8 cellular contexts compared by ENCODE assay signal in genomic region chr10:132538790-132539421, GRCh38. TPM values are rescaled to one million over a fixed set of nuclear protein-coding genes. Genes with fewer than 3 reads are reported as not detected.
DNase-seq lines count a peak whose midpoint lies in the region; ATAC-seq and TF ChIP-seq lines count a peak whose summit lies in the region.

No MANE protein-coding gene starts in this region.

- peak overlapping the region; percentile 84 for H3K9ac ChIP-seq in smooth muscle cell (ENCODE audit: low read depth)

- 62% methylated on average over 2 of the region's 2 CpGs for WGBS in smooth muscle cell (ENCODE audit: low lambda C conversion rate)

- peaks cover 21% of the 10 kb centered on the region for H3F3A ChIP-seq in smooth muscle cell (ENCODE audit: low read depth)

- peak overlapping the region; percentile 85 for H3K4me3 Mint-ChIP-seq in activated CD4-positive, alpha-beta memory T cell treated with anti-CD3 and anti-CD28 coated beads for 36 hours

- no peak for TF ChIP-seq CTCF in left ventricle myocardium inferior (IDR thresholded peaks at IDR 0.05; ENCODE audit: borderline replicate concordance)
- TF ChIP-seq CTCF in smooth muscle cell (IDR thresholded peaks at IDR 0.05; ENCODE audit: borderline replicate concordance, insufficient read depth, poor library complexity, severe bottlenecking), result no peak

- H3K9me3 Mint-ChIP-seq in activated CD4-positive, alpha-beta memory T cell treated with anti-CD3 and anti-CD28 coated beads for 36 hours, result no peaks in the 10 kb centered on the region

- peaks cover 4% of the 10 kb centered on the region for H3K36me3 Mint-ChIP-seq in activated CD4-positive, alpha-beta memory T cell treated with anti-CD3 and anti-CD28 coated beads for 36 hours

- CTCF ChIA-PET in activated CD4-positive, alpha-beta memory T cell treated with anti-CD3 and anti-CD28 coated beads for 36 hours (lab: Charles Lee), result interaction anchor here (2.9 kb wide), 1 partner anchor 12 kb away, joined by 13 read pairs; no protein-coding TSS in a partner anchor

- no peaks in the 10 kb centered on the region for H3K9me3 ChIP-seq in left ventricle myocardium inferior (replicated peaks)
- H3K9me3 ChIP-seq in smooth muscle cell (replicated peaks; ENCODE audit: low read depth), result no peaks in the 10 kb centered on the region

- peaks cover 70% of the 10 kb centered on the region for H3K4me1 ChIP-seq in left ventricle myocardium inferior
- H3K4me1 ChIP-seq in smooth muscle cell (ENCODE audit: low read depth), result peaks cover 41% of the 10 kb centered on the region

- H2AFZ ChIP-seq in smooth muscle cell (ENCODE audit: low read depth), result no peak overlapping the region

- ATAC-seq in HG03432 (IDR thresholded peaks at IDR 0.05; ENCODE audit: unreplicated experiment), result no peak

- peak overlapping the region; percentile 99 for H3K4me2 ChIP-seq in smooth muscle cell

- POLR2A ChIA-PET in activated CD4-positive, alpha-beta memory T cell treated with anti-CD3 and anti-CD28 coated beads for 36 hours (lab: Charles Lee), result interaction anchor here (1.6 kb wide), 1 partner anchor 37 kb away, joined by 4 read pairs; no protein-coding TSS in a partner anchor

- intact Hi-C loops in activated CD4-positive, alpha-beta memory T cell treated with anti-CD3 and anti-CD28 coated beads for 36 hours (cut with micrococcal nuclease), result loop anchor here (5.0 kb wide), 1 partner anchor 152 kb away; no protein-coding TSS in a partner anchor
- intact Hi-C loops in left ventricle myocardium inferior (cut with micrococcal nuclease), result no loop called here

- no peaks in the 10 kb centered on the region for H3K27me3 Mint-ChIP-seq in activated CD4-positive, alpha-beta memory T cell treated with anti-CD3 and anti-CD28 coated beads for 36 hours

- peak overlapping the region; percentile 87 for H3K27ac ChIP-seq in left ventricle myocardium inferior (replicated peaks)
- H3K27ac ChIP-seq in smooth muscle cell (ENCODE audit: low read depth), result peak overlapping the region; percentile 83

- DNase-seq in H7 (peak; percentile 38), left ventricle myocardium inferior (peak; percentile 16), smooth muscle cell (lab: John Stamatoyannopoulos, UW; ENCODE audit: unreplicated experiment) (no peak), NCI-H2171 treated with DMSO at 0.1 percent for 48 hours (lab: John Stamatoyannopoulos, UW) (no peak)
- DNase-seq in activated CD4-positive, alpha-beta memory T cell treated with anti-CD3 and anti-CD28 coated beads for 36 hours, result no peak
- no peak for DNase-seq in stimulated activated CD4-positive, alpha-beta T cell treated with anti-CD3 and anti-CD28 coated beads, Interleukin-12 subunit alpha, Interleukin-12 subunit beta, amount 100 ng/mL, for 4 hours
- DNase-seq in stimulated activated CD4-positive, alpha-beta T cell treated with anti-CD3 and anti-CD28 coated beads, Interleukin-4, amount 100 ng/mL, for 1 hour, result no peak

- H4K20me1 ChIP-seq in smooth muscle cell (ENCODE audit: low read depth), result peaks cover 58% of the 10 kb centered on the region

- peak overlapping the region; percentile 46 for H3K27ac Mint-ChIP-seq in activated CD4-positive, alpha-beta memory T cell treated with anti-CD3 and anti-CD28 coated beads for 36 hours

- peaks cover 54% of the 10 kb centered on the region for H3K4me1 Mint-ChIP-seq in activated CD4-positive, alpha-beta memory T cell treated with anti-CD3 and anti-CD28 coated beads for 36 hours (ENCODE audit: low read depth)

- peaks cover 4% of the 10 kb centered on the region for H3K27me3 ChIP-seq in H7 (ENCODE audit: control insufficient read depth, insufficient read depth, low read length)
- H3K27me3 ChIP-seq in left ventricle myocardium inferior (ENCODE audit: low read depth), result no peaks in the 10 kb centered on the region
- H3K27me3 ChIP-seq in smooth muscle cell (ENCODE audit: low read depth), result no peaks in the 10 kb centered on the region

- H3K4me3 ChIP-seq in H7 (ENCODE audit: insufficient read depth, low read depth, low read length) (no peak overlapping the region), left ventricle myocardium inferior (peak overlapping the region; percentile 87), smooth muscle cell (peak overlapping the region; percentile 80)

- H3K36me3 ChIP-seq in H7 (replicated peaks; ENCODE audit: control insufficient read depth, insufficient read depth, low read length) (no peaks in the 10 kb centered on the region), left ventricle myocardium inferior (no peaks in the 10 kb centered on the region), smooth muscle cell (ENCODE audit: low read depth) (no peaks in the 10 kb centered on the region)

- peaks cover 52% of the 10 kb centered on the region for H3K79me2 ChIP-seq in smooth muscle cell (ENCODE audit: low read depth)

RNA-seq across cellular contexts. Expression of gene INPP5A, which starts 1.3 kb away (rescaled TPM):
- 21.0 and 29.2 TPM in 2 replicates for total RNA-seq in H7 (2014; rRNA removed; shearing (Covaris generic))
- 1 to 10 TPM; 7.4 to 7.5 TPM for total RNA-seq in activated CD4-positive, alpha-beta memory T cell treated with anti-CD3 and anti-CD28 coated beads for 36 hours
- total RNA-seq in left ventricle myocardium inferior, result 105 TPM
- 48.0 and 65.9 TPM in 2 replicates for total RNA-seq in smooth muscle cell
- polyA plus RNA-seq in smooth muscle cell, result 49.1 and 55.9 TPM in 2 replicates

Comparison
In these comparisons a context has a peak if more than half of its experiments do, and no peak if none do; other contexts are left out.
1. DNase-seq: peak in H7 (single experiment) and left ventricle myocardium inferior (single experiment); none in activated CD4-positive, alpha-beta memory T cell treated with anti-CD3 and anti-CD28 coated beads for 36 hours (single experiment), smooth muscle cell (single experiment), stimulated activated CD4-positive, alpha-beta T cell treated with anti-CD3 and anti-CD28 coated beads, Interleukin-12 subunit alpha, Interleukin-12 subunit beta, amount 100 ng/mL, for 4 hours (single experiment), stimulated activated CD4-positive, alpha-beta T cell treated with anti-CD3 and anti-CD28 coated beads, Interleukin-4, amount 100 ng/mL, for 1 hour (single experiment) and NCI-H2171 treated with DMSO at 0.1 percent for 48 hours (single experiment).